ENCODE assay signal across 31 cellular contexts in genomic region chr2:42443980-42444379, GRCh38. TPM values are rescaled to one million over a fixed set of nuclear protein-coding genes. Genes with fewer than 3 reads are reported as not detected.
"Had no signal": no experiment of that assay in that cellular context is flagged by ENCODE, and none has a peak within 500 bp of the region (broad histone marks: within the 10 kb centered on the region; RNA-seq: fewer than 3 reads in every experiment).

No MANE protein-coding gene starts in this region.

- H3K36me3 ChIP-seq: neutrophil, right lobe of liver, stomach, thyroid gland, uterus had no signal

- H3K4me1 ChIP-seq: right lobe of liver, stomach, thyroid gland, uterus had no signal

- DNase-seq: activated CD4-positive, alpha-beta memory T cell treated with anti-CD3 and anti-CD28 coated beads, Interleukin-2, amount 10 ng/mL, durations not matched to agents 7 days and 5 days; activated CD4-positive, alpha-beta T cell treated with anti-CD3 and anti-CD28 coated beads for 1 hour; activated CD4-positive, alpha-beta T cell treated with anti-CD3 and anti-CD28 coated beads, Interleukin-2, amount 10 ng/mL, durations not matched to agents 7 days and 5 days; activated CD8-positive, alpha-beta memory T cell treated with anti-CD3 and anti-CD28 coated beads, Interleukin-2, amount 50 U/mL, for 48 hours; activated gamma-delta T cell; activated naive CD8-positive, alpha-beta T cell treated with anti-CD3 and anti-CD28 coated beads, Interleukin-2, amount 50 U/mL, for 24 hours; activated T-cell treated with anti-CD3 and anti-CD28 coated beads, Interleukin-2, amount 50 U/mL, for 24 hours; central memory CD4-positive, alpha-beta T cell; endodermal cell; foreskin fibroblast; hippocampal formation; left colon; mesenchymal stem cell; mucosa of descending colon; right lobe of liver; stimulated activated CD4-positive, alpha-beta T cell treated with anti-CD3 and anti-CD28 coated beads, Interleukin-12 subunit alpha, Interleukin-12 subunit beta, amount 100 ng/mL, for 4 hours; stimulated activated CD4-positive, alpha-beta T cell treated with anti-CD3 and anti-CD28 coated beads, Interleukin-4, amount 100 ng/mL, for 4 hours; stimulated activated CD8-positive, alpha-beta memory T cell treated with anti-CD3 and anti-CD28 coated beads, Interleukin-4, amount 100 ng/mL, for 48 hours; stomach; T-helper 17 cell; T1000; thyroid gland; uterus had no signal

- H3K4me3 ChIP-seq: mucosa of descending colon, right lobe of liver, skin epidermis, stomach, thyroid gland, uterus had no signal

- ATAC-seq: activated naive CD8-positive, alpha-beta T cell treated with anti-CD3 and anti-CD28 coated beads, Interleukin-2, amount 50 U/mL, for 24 hours; esophagus mucosa; left colon; mucosa of descending colon; natural killer cell treated with Interleukin-12 subunit alpha and Interleukin-12 subunit beta and Interleukin-15 and Interleukin-18, amount 100 ng/mL, for 72 hours; right lobe of liver; stimulated activated memory B cell treated with anti-CD40 and anti-IgM and Interleukin-4, amounts not matched to agents 10 μg/mL and 1 μg/mL and 100 μg/mL, for 72 hours; T-helper 17 cell had no signal

- H3K9me3 ChIP-seq: mucosa of descending colon, neutrophil, right lobe of liver, stomach, thyroid gland, uterus had no signal

- FAIRE-seq: keratinocyte had no signal

- H3K27me3 ChIP-seq: right lobe of liver, stomach, thyroid gland, uterus had no signal

- H3K27ac ChIP-seq: neutrophil, right lobe of liver, skin epidermis, stomach, thyroid gland, uterus had no signal

RNA-seq across cellular contexts. Expression of gene KCNG3, which starts 49.8 kb away (rescaled TPM):
- total RNA-seq: activated CD4-positive, alpha-beta memory T cell treated with anti-CD3 and anti-CD28 coated beads, Interleukin-2, amount 10 ng/mL, durations not matched to agents 7 days and 5 days; myocyte; natural killer cell treated with Interleukin-12 subunit alpha and Interleukin-12 subunit beta and Interleukin-15 and Interleukin-18, amount 100 ng/mL, for 72 hours; osteocyte; T-helper 17 cell; thyroid gland had no signal
- polyA plus RNA-seq: keratinocyte, stomach had no signal
